ENCODE assay signal across 27 cellular contexts in genomic region chr1:22629886-22630285, GRCh38. TPM values are rescaled to one million over a fixed set of nuclear protein-coding genes. Genes with fewer than 3 reads are reported as not detected.
"Had no signal": no experiment of that assay in that cellular context is flagged by ENCODE, and none has a peak within 500 bp of the region (broad histone marks: within the 10 kb centered on the region; RNA-seq: fewer than 3 reads in every experiment).

No MANE protein-coding gene starts in this region.

- H3K4me1 Mint-ChIP-seq: activated B cell treated with CpG ODN at 0.5 μM for 24 hours; activated CD4-positive, alpha-beta memory T cell treated with anti-CD3 and anti-CD28 coated beads, Interleukin-2, amount 10 ng/mL, durations not matched to agents 7 days and 5 days; activated CD4-positive, alpha-beta T cell treated with anti-CD3 and anti-CD28 coated beads, Interleukin-2, amount 10 ng/mL, durations not matched to agents 24 days and 14 days; activated naive CD8-positive, alpha-beta T cell treated with anti-CD3 and anti-CD28 coated beads, Interleukin-2, amount 10 ng/mL, durations not matched to agents 7 days and 5 days had no signal

- H3K9me3 Mint-ChIP-seq: activated B cell treated with CpG ODN at 0.5 μM for 24 hours; activated CD4-positive, alpha-beta memory T cell treated with anti-CD3 and anti-CD28 coated beads, Interleukin-2, amount 10 ng/mL, durations not matched to agents 7 days and 5 days; activated CD4-positive, alpha-beta T cell treated with anti-CD3 and anti-CD28 coated beads, Interleukin-2, amount 10 ng/mL, durations not matched to agents 24 days and 14 days; activated naive CD8-positive, alpha-beta T cell treated with anti-CD3 and anti-CD28 coated beads, Interleukin-2, amount 10 ng/mL, durations not matched to agents 7 days and 5 days; T-helper 2 cell treated with Interferon-gamma antibody and Interleukin-4, amounts not matched to agents 5 μg/mL and 100 μg/mL, for 36 hours had no signal

- H3K36me3 Mint-ChIP-seq: activated naive CD8-positive, alpha-beta T cell treated with anti-CD3 and anti-CD28 coated beads, Interleukin-2, amount 10 ng/mL, durations not matched to agents 7 days and 5 days had no signal

- DNase-seq: activated B cell treated with CpG ODN at 0.5 μM for 24 hours; activated CD4-positive, alpha-beta memory T cell treated with anti-CD3 and anti-CD28 coated beads, Interleukin-2, amount 10 ng/mL, durations not matched to agents 7 days and 5 days; activated CD4-positive, alpha-beta T cell treated with anti-CD3 and anti-CD28 coated beads for 1 hour; activated CD4-positive, alpha-beta T cell treated with anti-CD3 and anti-CD28 coated beads, Interleukin-2, amount 10 ng/mL, durations not matched to agents 24 days and 14 days; activated naive CD4-positive, alpha-beta T cell treated with anti-CD3 and anti-CD28 coated beads, Interleukin-2, amount 50 U/mL, for 16 hours; activated naive CD8-positive, alpha-beta T cell treated with anti-CD3 and anti-CD28 coated beads, Interleukin-2, amount 10 ng/mL, durations not matched to agents 7 days and 5 days; adrenal gland; anterior cingulate cortex; central memory CD4-positive, alpha-beta T cell; KG1; NCI-H1092; NCI-H1417; NCI-H1930; NCI-H345; NCI-H510A; NCI-H526 treated with DMSO at 0.1 percent for 48 hours; Peyer's patch; Right ventricle myocardium superior; SW 1271 had no signal

- ATAC-seq: SK-N-SH treated with all-trans-retinoic acid at 6 μM for 48 hours had no signal

- H3K4me3 Mint-ChIP-seq: activated B cell treated with CpG ODN at 0.5 μM for 24 hours; activated CD4-positive, alpha-beta memory T cell treated with anti-CD3 and anti-CD28 coated beads, Interleukin-2, amount 10 ng/mL, durations not matched to agents 7 days and 5 days; activated CD4-positive, alpha-beta T cell treated with anti-CD3 and anti-CD28 coated beads, Interleukin-2, amount 10 ng/mL, durations not matched to agents 24 days and 14 days; activated naive CD8-positive, alpha-beta T cell treated with anti-CD3 and anti-CD28 coated beads, Interleukin-2, amount 10 ng/mL, durations not matched to agents 7 days and 5 days; T-helper 2 cell treated with Interferon-gamma antibody and Interleukin-4, amounts not matched to agents 5 μg/mL and 100 μg/mL, for 36 hours had no signal

- H3K4me1 ChIP-seq: adrenal gland, Peyer's patch, SJSA1 had no signal

- H3K27ac ChIP-seq: adrenal gland, Peyer's patch, RWPE1, SJSA1 had no signal

- H3K4me3 ChIP-seq: adrenal gland, Peyer's patch, SJSA1 had no signal

- H3K27ac Mint-ChIP-seq: activated B cell treated with CpG ODN at 0.5 μM for 24 hours; activated CD4-positive, alpha-beta memory T cell treated with anti-CD3 and anti-CD28 coated beads, Interleukin-2, amount 10 ng/mL, durations not matched to agents 7 days and 5 days; activated CD4-positive, alpha-beta T cell treated with anti-CD3 and anti-CD28 coated beads, Interleukin-2, amount 10 ng/mL, durations not matched to agents 24 days and 14 days; activated naive CD8-positive, alpha-beta T cell treated with anti-CD3 and anti-CD28 coated beads, Interleukin-2, amount 10 ng/mL, durations not matched to agents 7 days and 5 days; T-helper 2 cell treated with Interferon-gamma antibody and Interleukin-4, amounts not matched to agents 5 μg/mL and 100 μg/mL, for 36 hours had no signal

- H3K27me3 ChIP-seq: Peyer's patch had no signal

- H3K36me3 ChIP-seq: adrenal gland, Peyer's patch, SJSA1 had no signal

- H3K9me3 ChIP-seq: adrenal gland, Peyer's patch, SJSA1 had no signal

RNA-seq across cellular contexts. Expression of gene C1QA, which starts 6.5 kb away (rescaled TPM):
- total RNA-seq: activated B cell treated with CpG ODN at 0.5 μM for 24 hours; activated CD4-positive, alpha-beta memory T cell treated with anti-CD3 and anti-CD28 coated beads, Interleukin-2, amount 10 ng/mL, durations not matched to agents 7 days and 5 days; activated CD4-positive, alpha-beta T cell treated with anti-CD3 and anti-CD28 coated beads, Interleukin-2, amount 10 ng/mL, durations not matched to agents 24 days and 14 days; activated CD8-positive, alpha-beta memory T cell treated with anti-CD3 and anti-CD28 coated beads for 36 hours; LHCN-M2; MCF 10A; SJSA1; T-helper 1 cell treated with Interleukin-12 subunit alpha and Interleukin-12 subunit beta and Interleukin-4 antibody, amounts not matched to agents 30 ng/mL and 1 ng/mL, for 36 hours had no signal

RNA-seq across cellular contexts. Expression of gene C1QC, which starts 13.5 kb away (rescaled TPM):
- total RNA-seq: activated B cell treated with CpG ODN at 0.5 μM for 24 hours; activated CD4-positive, alpha-beta memory T cell treated with anti-CD3 and anti-CD28 coated beads, Interleukin-2, amount 10 ng/mL, durations not matched to agents 7 days and 5 days; activated CD4-positive, alpha-beta T cell treated with anti-CD3 and anti-CD28 coated beads, Interleukin-2, amount 10 ng/mL, durations not matched to agents 24 days and 14 days; activated CD8-positive, alpha-beta memory T cell treated with anti-CD3 and anti-CD28 coated beads for 36 hours; LHCN-M2; MCF 10A; SJSA1; T-helper 1 cell treated with Interleukin-12 subunit alpha and Interleukin-12 subunit beta and Interleukin-4 antibody, amounts not matched to agents 30 ng/mL and 1 ng/mL, for 36 hours had no signal

RNA-seq across cellular contexts. Expression of gene C1QB, which starts 23.1 kb away (rescaled TPM):
- total RNA-seq: activated B cell treated with CpG ODN at 0.5 μM for 24 hours; activated CD4-positive, alpha-beta memory T cell treated with anti-CD3 and anti-CD28 coated beads, Interleukin-2, amount 10 ng/mL, durations not matched to agents 7 days and 5 days; activated CD4-positive, alpha-beta T cell treated with anti-CD3 and anti-CD28 coated beads, Interleukin-2, amount 10 ng/mL, durations not matched to agents 24 days and 14 days; activated CD8-positive, alpha-beta memory T cell treated with anti-CD3 and anti-CD28 coated beads for 36 hours; LHCN-M2; MCF 10A; SJSA1; T-helper 1 cell treated with Interleukin-12 subunit alpha and Interleukin-12 subunit beta and Interleukin-4 antibody, amounts not matched to agents 30 ng/mL and 1 ng/mL, for 36 hours had no signal
